Comparison of ENCODE assay signal across 20 cellular contexts in the genomic region with DNA sequence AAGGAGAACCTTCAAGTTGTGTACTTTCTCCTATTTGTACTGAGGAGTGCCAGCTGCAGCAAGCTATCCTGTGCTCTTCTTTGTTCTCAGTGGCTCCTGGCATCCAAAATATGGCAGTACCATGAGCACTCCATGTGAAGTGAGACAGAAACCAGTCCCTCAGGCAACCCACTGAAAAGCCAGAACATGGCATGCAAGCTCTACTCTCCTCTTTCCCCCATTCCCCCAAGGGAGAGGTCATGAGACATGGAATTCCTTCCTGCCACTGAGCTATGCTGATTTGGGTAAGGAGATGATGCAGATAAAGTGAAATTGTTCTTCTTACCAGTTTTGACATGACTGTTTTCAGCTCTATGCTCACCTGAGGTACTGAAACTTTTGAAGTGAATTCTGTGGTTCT.
"Had no signal": no experiment of that assay in that cellular context is flagged by ENCODE, and none has a peak within 500 bp of the region (broad histone marks: within the 10 kb centered on the region; RNA-seq: fewer than 3 reads in every experiment).

No MANE protein-coding gene starts in this region.

- H3K4me1 ChIP-seq: colonic mucosa, gastrocnemius medialis, heart right ventricle, left ventricle myocardium inferior, spleen, tibial artery had no signal

- H3K4me1 Mint-ChIP-seq: immature natural killer cell; naive thymus-derived CD4-positive, alpha-beta T cell; nephron progenitor cell; stimulated activated memory B cell treated with anti-CD40 and anti-IgM and Interleukin-4, amounts not matched to agents 10 μg/mL and 1 μg/mL and 100 μg/mL, for 72 hours had no signal

- H3K9me3 ChIP-seq: colonic mucosa, esophagus squamous epithelium, gastrocnemius medialis, tibial artery had no signal

- H3K27me3 ChIP-seq: colonic mucosa, esophagus squamous epithelium, gastrocnemius medialis, heart right ventricle, tibial artery had no signal

- H3K36me3 ChIP-seq: colonic mucosa, esophagus squamous epithelium, gastrocnemius medialis, heart right ventricle, spleen had no signal

- ATAC-seq: gastrocnemius medialis; heart right ventricle; left cardiac atrium; naive thymus-derived CD4-positive, alpha-beta T cell; sciatic nerve; stimulated activated memory B cell treated with anti-CD40 and anti-IgM and Interleukin-4, amounts not matched to agents 10 μg/mL and 1 μg/mL and 100 μg/mL, for 72 hours had no signal

- H3K36me3 Mint-ChIP-seq: stimulated activated memory B cell treated with anti-CD40 and anti-IgM and Interleukin-4, amounts not matched to agents 10 μg/mL and 1 μg/mL and 100 μg/mL, for 72 hours had no signal

- H3K27ac Mint-ChIP-seq: immature natural killer cell; naive thymus-derived CD4-positive, alpha-beta T cell; nephron progenitor cell; stimulated activated memory B cell treated with anti-CD40 and anti-IgM and Interleukin-4, amounts not matched to agents 10 μg/mL and 1 μg/mL and 100 μg/mL, for 72 hours; stimulated activated naive CD8-positive, alpha-beta T cell treated with anti-CD3 and anti-CD28 coated beads, Interleukin-15, Interleukin-2, amounts not matched to agents 100 ng/mL and 50 ng/mL, for 24 hours had no signal

- H3K4me3 Mint-ChIP-seq: immature natural killer cell; naive thymus-derived CD4-positive, alpha-beta T cell; nephron progenitor cell; stimulated activated memory B cell treated with anti-CD40 and anti-IgM and Interleukin-4, amounts not matched to agents 10 μg/mL and 1 μg/mL and 100 μg/mL, for 72 hours; stimulated activated naive CD8-positive, alpha-beta T cell treated with anti-CD3 and anti-CD28 coated beads, Interleukin-15, Interleukin-2, amounts not matched to agents 100 ng/mL and 50 ng/mL, for 24 hours had no signal

- H3K27ac ChIP-seq: colonic mucosa, esophagus squamous epithelium, gastrocnemius medialis, heart right ventricle, left ventricle myocardium inferior, spleen, tibial artery had no signal

- H3K4me3 ChIP-seq: colonic mucosa, esophagus squamous epithelium, gastrocnemius medialis, heart right ventricle, left ventricle myocardium inferior, spleen, tibial artery had no signal

- DNase-seq: cerebellar nuclear complex; colonic mucosa; dermis blood vessel endothelial cell; esophagus squamous epithelium; gastrocnemius medialis; heart right ventricle; immature natural killer cell; kidney; left cardiac atrium; left ventricle myocardium inferior; naive thymus-derived CD4-positive, alpha-beta T cell; nephron progenitor cell; spleen; stimulated activated CD4-positive, alpha-beta T cell treated with anti-CD3 and anti-CD28 coated beads, Interleukin-15, amount 100 ng/mL, for 24 hours; stimulated activated CD4-positive, alpha-beta T cell treated with anti-CD3 and anti-CD28 coated beads, Interleukin-1b, Interleukin-23, amount 100 ng/mL, for 48 hours; stimulated activated CD4-positive, alpha-beta T cell treated with anti-CD3 and anti-CD28 coated beads, Interleukin-4, amount 100 ng/mL, for 24 hours; tibial artery had no signal
